ENCODE assay signal across 11 cellular contexts in the genomic region with DNA sequence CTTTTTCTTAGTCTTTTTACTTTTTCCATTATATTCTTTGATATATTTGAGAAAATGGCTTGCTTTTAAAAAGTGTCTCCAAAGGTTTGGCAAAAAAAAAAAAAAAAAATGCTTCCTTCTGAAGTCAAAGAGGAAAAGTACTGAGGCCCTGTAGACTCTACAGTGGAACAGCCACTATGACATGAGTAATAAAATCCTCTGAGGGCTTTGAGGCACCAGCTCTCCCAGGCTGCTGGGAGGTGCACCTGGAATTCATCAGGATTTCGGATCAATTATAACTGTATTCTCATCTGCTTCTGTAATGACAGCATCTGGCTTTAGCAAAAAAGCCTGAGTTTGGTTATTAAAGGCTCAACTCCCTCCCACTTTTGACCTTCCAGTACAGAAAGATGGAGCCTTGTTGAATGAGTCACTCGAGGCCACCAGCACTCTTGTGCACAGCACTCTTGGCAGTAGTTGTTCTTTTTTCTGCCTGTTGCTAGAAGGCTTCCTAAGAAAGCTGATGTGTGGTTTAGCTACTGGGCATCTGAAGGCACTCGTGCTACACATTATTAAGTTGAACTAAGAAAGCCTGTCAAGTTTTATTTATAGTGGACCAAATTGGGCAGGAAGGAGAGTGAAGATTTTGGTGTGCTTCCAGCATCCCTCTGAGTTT.
DNase-seq lines count a peak whose midpoint lies in the region; TF ChIP-seq lines count a peak whose summit lies in the region.
"Had no signal": no experiment of that assay in that cellular context is flagged by ENCODE, and none has a peak within 500 bp of the region (broad histone marks: within the 10 kb centered on the region; RNA-seq: fewer than 3 reads in every experiment).

No MANE protein-coding gene starts in this region.

- H3K4me3 ChIP-seq in adipocyte (ENCODE audit: low read length): no peak overlapping the region
- no peak overlapping the region for H3K4me3 ChIP-seq in stomach smooth muscle (ENCODE audit: low read length in 2 of 2)
- H3K4me3 ChIP-seq in HAP-1: no peak overlapping the region
- H3K4me3 ChIP-seq: skin epidermis had no signal

- in situ Hi-C loops in HAP-1 (cut with MboI; ENCODE audit: low sequenced_read_pairs): no loop called here

- no peaks in the 10 kb centered on the region for H3K9me3 ChIP-seq in adipocyte (ENCODE audit: control insufficient read depth, low read length)
- H3K9me3 ChIP-seq in stomach smooth muscle (ENCODE audit: control insufficient read depth in 2 of 2, low read length in 2 of 2): no peaks in the 10 kb centered on the region
- no peaks in the 10 kb centered on the region for H3K9me3 ChIP-seq in HAP-1

- H3K9ac ChIP-seq in adipocyte (ENCODE audit: low read length) (no peak overlapping the region), stomach smooth muscle (ENCODE audit: low read length in 2 of 2) (no peak overlapping the region)

- H3K4me1 ChIP-seq in adipocyte (ENCODE audit: control insufficient read depth, insufficient read depth, low read length) (peaks cover 23% of the 10 kb centered on the region), stomach smooth muscle (ENCODE audit: control insufficient read depth, insufficient read depth, low read length) (peaks cover 6% of the 10 kb centered on the region), HAP-1 (no peaks in the 10 kb centered on the region)

- peak overlapping the region; percentile 33 for H3K27ac ChIP-seq in stomach smooth muscle (ENCODE audit: low read length)
- H3K27ac ChIP-seq: skin epidermis had no signal

- TF ChIP-seq CTCF in GM10266 (IDR thresholded peaks at IDR 0.05; ENCODE audit: control insufficient read depth, insufficient read depth, low read depth, missing control alignments): no peak

- H3K27me3 ChIP-seq in adipocyte (replicated peaks; ENCODE audit: control insufficient read depth, insufficient read depth, low read length) (no peaks in the 10 kb centered on the region), stomach smooth muscle (ENCODE audit: control insufficient read depth in 1 of 2, insufficient read depth in 2 of 2, low read length in 2 of 2) (no peaks in the 10 kb centered on the region), HAP-1 (ENCODE audit: low read depth) (no peaks in the 10 kb centered on the region)

- DNase-seq in NCI-H82 (lab: John Stamatoyannopoulos, UW): peak; percentile 27
- DNase-seq in NCI-H82 treated with DMSO at 0.1 percent for 48 hours (lab: John Stamatoyannopoulos, UW; ENCODE audit: unreplicated experiment): no peak
- peak; percentile 89 for DNase-seq in adipocyte (ENCODE audit: low read depth)
- DNase-seq in glomerular visceral epithelial cell (ENCODE audit: extremely low spot score): peak; percentile 59
- DNase-seq in HAP-1 (ENCODE audit: low spot score in 2 of 2): no peak
- DNase-seq in islet precursor cell: no peak
- no peak for DNase-seq in GM10266 (ENCODE audit: extremely low spot score)
- DNase-seq: AML-193, NCI-H1436 treated with DMSO at 0.1 percent for 48 hours had no signal

- H3K36me3 ChIP-seq in adipocyte (ENCODE audit: control insufficient read depth, insufficient read depth, low read length, severe bottlenecking): peaks cover 10% of the 10 kb centered on the region
- no peaks in the 10 kb centered on the region for H3K36me3 ChIP-seq in stomach smooth muscle (ENCODE audit: control insufficient read depth in 2 of 2, insufficient read depth in 2 of 2, low read length in 2 of 2)
- H3K36me3 ChIP-seq in HAP-1 (replicated peaks): no peaks in the 10 kb centered on the region

Comparison
In these comparisons a context has a peak if more than half of its experiments do, and no peak if none do; other contexts are left out.
1. DNase-seq: peak in NCI-H82 (single experiment), adipocyte (single experiment) and glomerular visceral epithelial cell (single experiment); none in NCI-H82 treated with DMSO at 0.1 percent for 48 hours (single experiment), HAP-1 (0 of 2), islet precursor cell (single experiment) and GM10266 (single experiment).